In the genomic region with DNA sequence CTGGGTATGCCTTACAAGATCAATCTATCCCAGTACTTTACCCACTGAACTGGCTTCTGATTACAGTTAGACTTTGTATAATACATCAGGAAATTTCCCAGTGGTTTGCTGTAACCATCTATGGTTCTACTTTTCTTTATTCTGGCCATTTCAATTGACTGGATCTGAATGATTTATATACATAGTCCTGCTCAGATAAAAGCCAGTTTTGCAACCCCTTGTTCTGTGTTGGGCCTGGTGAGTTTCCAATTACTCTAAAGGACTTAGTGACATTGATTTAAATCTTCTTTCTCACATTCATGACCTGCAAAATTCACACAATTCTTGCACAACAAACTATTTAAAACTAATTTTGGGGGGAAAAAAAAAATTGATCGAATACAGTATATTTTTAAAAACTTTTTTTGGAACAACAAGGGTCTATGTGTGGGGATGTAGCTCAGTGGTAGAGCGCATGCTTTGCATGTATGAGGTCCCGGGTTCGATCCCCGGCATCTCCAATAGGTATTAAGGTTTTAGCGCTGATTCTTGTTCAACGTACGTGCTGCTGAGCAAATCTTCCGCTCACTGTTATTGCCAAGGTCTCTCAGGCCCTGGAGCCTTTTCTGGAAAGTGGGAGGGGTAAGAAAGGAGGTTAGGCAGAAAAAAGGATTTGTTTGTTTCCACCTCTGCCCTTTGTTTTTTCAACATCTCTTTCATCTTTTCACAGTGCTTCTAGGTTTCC, we compare ENCODE assay signal across 9 cellular contexts.
A peak's percentile ranks its signal among the peaks of the same experiment; 100 is the strongest.
DNase-seq lines count a peak whose midpoint lies in the region; ATAC-seq and TF ChIP-seq lines count a peak whose summit lies in the region.
"Had no signal": no experiment of that assay in that cellular context is flagged by ENCODE, and none has a peak within 500 bp of the region (broad histone marks: within the 10 kb centered on the region; RNA-seq: fewer than 3 reads in every experiment).

No MANE protein-coding gene starts in this region.

- H3K27me3 ChIP-seq in tibial artery = peaks cover 0 to 16% of the 10 kb centered on the region in 2 donors
- H3K27me3 ChIP-seq: BLaER1 had no signal

- TF ChIP-seq CTCF in astrocyte of the spinal cord (IDR thresholded peaks at IDR 0.05; ENCODE audit: low read depth, low read length) (no peak), tibial artery (IDR thresholded peaks at IDR 0.05) (no peak)

- in situ Hi-C loops in astrocyte of the spinal cord (cut with HindIII; ENCODE audit: low sequenced_read_pairs) = no loop called here

- H3K4me3 ChIP-seq in astrocyte of the spinal cord (ENCODE audit: low read depth, low read length) (no peak overlapping the region), tibial artery (no peak overlapping the region)
- H3K4me3 ChIP-seq: BLaER1 had no signal

- DNase-seq in NCI-H146 (lab: John Stamatoyannopoulos, UW) (peak; percentile 56), NCI-H146 treated with DMSO at 0.1 percent for 48 hours (lab: John Stamatoyannopoulos, UW; ENCODE audit: unreplicated experiment) (no peak), NCI-H2227 treated with DMSO at 0.1 percent for 48 hours (lab: John Stamatoyannopoulos, UW) (peak; percentile 76), astrocyte of the spinal cord (ENCODE audit: low read depth, low spot score) (peak; percentile 63), tibial artery (no peak)
- DNase-seq in stimulated activated CD4-positive, alpha-beta T cell treated with anti-CD3 and anti-CD28 coated beads, Interleukin-12 subunit alpha, Interleukin-12 subunit beta, amount 100 ng/mL, for 24 hours (ENCODE audit: low read depth in 2 of 2) = peak; percentile 18 to 76

- no peak overlapping the region for H3K27ac ChIP-seq in tibial artery
- H3K27ac ChIP-seq: BLaER1 had no signal

- H3K4me1 ChIP-seq in tibial artery = peaks cover 0 to 4% (median 0%) of the 10 kb centered on the region in 4 donors
- H3K4me1 ChIP-seq: BLaER1 had no signal

- ATAC-seq in GM21381 (IDR thresholded peaks at IDR 0.05; ENCODE audit: unreplicated experiment) (no peak), HG03196 (IDR thresholded peaks at IDR 0.05; ENCODE audit: unreplicated experiment) (no peak)

- intact Hi-C loops in tibial artery (cut with DNase I; ENCODE audit: low total_unique reads) = no loop called here

- H3K36me3 ChIP-seq in tibial artery = no peaks in the 10 kb centered on the region
- H3K36me3 ChIP-seq: BLaER1 had no signal

- H3K9me3 ChIP-seq in tibial artery = no peaks in the 10 kb centered on the region

Comparison
In these comparisons a context has a peak if more than half of its experiments do, and no peak if none do; other contexts are left out.
1. DNase-seq: peak in NCI-H146 (single experiment), NCI-H2227 treated with DMSO at 0.1 percent for 48 hours (single experiment), astrocyte of the spinal cord (single experiment) and stimulated activated CD4-positive, alpha-beta T cell treated with anti-CD3 and anti-CD28 coated beads, Interleukin-12 subunit alpha, Interleukin-12 subunit beta, amount 100 ng/mL, for 24 hours (2 of 2); none in NCI-H146 treated with DMSO at 0.1 percent for 48 hours (single experiment) and tibial artery (0 of 2).